25 cellular contexts compared by ENCODE assay signal in genomic region chr6:160253242-160253641, GRCh38. TPM values are rescaled to one million over a fixed set of nuclear protein-coding genes. Genes with fewer than 3 reads are reported as not detected.
A peak's percentile ranks its signal among the peaks of the same experiment; 100 is the strongest.
DNase-seq lines count a peak whose midpoint lies in the region; ATAC-seq and TF ChIP-seq lines count a peak whose summit lies in the region.
"Had no signal": no experiment of that assay in that cellular context is flagged by ENCODE, and none has a peak within 500 bp of the region (broad histone marks: within the 10 kb centered on the region; RNA-seq: fewer than 3 reads in every experiment).

No MANE protein-coding gene starts in this region.

- H3K79me2 ChIP-seq in hepatocyte: no peaks in the 10 kb centered on the region

- no peak overlapping the region for H2AFZ ChIP-seq in hepatocyte

- TF ChIP-seq CTCF in right lobe of liver (IDR thresholded peaks at IDR 0.05): no peak
- TF ChIP-seq CTCF in hepatocyte (IDR thresholded peaks at IDR 0.05; ENCODE audit: poor library complexity): no peak

- ATAC-seq in right lobe of liver (no peak), GM21390 (IDR thresholded peaks at IDR 0.05; ENCODE audit: unreplicated experiment) (no peak)
- ATAC-seq: Panc1 had no signal

- H3K4me1 ChIP-seq in right lobe of liver (peaks cover 0 to 15% (median 7%) of the 10 kb centered on the region in 4 donors), hepatocyte (ENCODE audit: insufficient read depth) (peaks cover 16% of the 10 kb centered on the region)
- H3K4me1 ChIP-seq: BE2C had no signal

- H3K9me3 ChIP-seq in right lobe of liver (no peaks in the 10 kb centered on the region), hepatocyte (ENCODE audit: low read depth) (no peaks in the 10 kb centered on the region)
- H3K9me3 ChIP-seq: BE2C, MG63, SK-N-SH had no signal

- peak; percentile 7 for DNase-seq in NCI-H748 (lab: John Stamatoyannopoulos, UW; ENCODE audit: unreplicated experiment)
- no peak for DNase-seq in NCI-H748 treated with DMSO at 0.1 percent for 48 hours (lab: John Stamatoyannopoulos, UW)
- DNase-seq in glomerular visceral epithelial cell (ENCODE audit: extremely low spot score): peak; percentile 25
- DNase-seq in right lobe of liver: no peak
- DNase-seq in SK-N-DZ (ENCODE audit: low spot score): no peak
- DNase-seq in hepatocyte (ENCODE audit: low spot score): no peak
- DNase-seq: ACHN, BE2C, DND-41, H7, KG1, MG63, NCI-H1417, NCI-H1694, NCI-H2029 treated with DMSO at 0.1 percent for 48 hours, NCI-H446 treated with DMSO at 0.1 percent for 48 hours, NCI-H526, SIG-M5, SK-N-SH, SW 1271 had no signal

- no peaks in the 10 kb centered on the region for H3K9me2 ChIP-seq in hepatocyte (replicated peaks; ENCODE audit: insufficient read depth)
- H3K9me2 ChIP-seq: SK-N-SH had no signal

- TF ChIP-seq POLR2A in right lobe of liver (IDR thresholded peaks at IDR 0.05): no peak

- no peaks in the 10 kb centered on the region for H3K36me3 ChIP-seq in right lobe of liver
- H3K36me3 ChIP-seq in hepatocyte (replicated peaks; ENCODE audit: insufficient read depth, low read depth): no peaks in the 10 kb centered on the region
- H3K36me3 ChIP-seq: BE2C, MG63 had no signal

- 9% methylated on average over 2 of the region's 3 CpGs for WGBS in right lobe of liver (ENCODE audit: insufficient coverage, low coverage, low lambda C conversion rate, missing lambda C conversion rate)
- 40% methylated on average over 3 of the region's 3 CpGs for WGBS in hepatocyte (ENCODE audit: low lambda C conversion rate, missing lambda C conversion rate)

- peak overlapping the region in 2 of 3 donors; percentile 70 to 89 for H3K27ac ChIP-seq in right lobe of liver
- H3K27ac ChIP-seq in hepatocyte: no peak overlapping the region
- H3K27ac ChIP-seq: 22Rv1 had no signal

- intact Hi-C loops in right lobe of liver (cut with DNase I): no loop called here

- no peak overlapping the region for H3K4me3 ChIP-seq in right lobe of liver
- no peak overlapping the region for H3K4me3 ChIP-seq in hepatocyte
- H3K4me3 ChIP-seq: MG63 had no signal

- no peak overlapping the region for H3K4me2 ChIP-seq in hepatocyte
- H3K4me2 ChIP-seq: SK-N-SH had no signal

- no peaks in the 10 kb centered on the region for H3K27me3 ChIP-seq in right lobe of liver
- H3K27me3 ChIP-seq in hepatocyte: no peaks in the 10 kb centered on the region
- H3K27me3 ChIP-seq: BE2C, MG63 had no signal

- no peaks in the 10 kb centered on the region for H4K20me1 ChIP-seq in hepatocyte (ENCODE audit: insufficient read depth, poor library complexity, severe bottlenecking)

RNA-seq across cellular contexts. Expression of gene SLC22A2, which starts 5.4 kb away (rescaled TPM):
- not detected for total RNA-seq in right lobe of liver
- polyA plus RNA-seq in SK-N-DZ (2014; cell fraction: cytosol; rRNA removed): not detected in 2 replicates
- not detected in 2 replicates for polyA plus RNA-seq in SK-N-DZ (2014; cell fraction: nucleus; rRNA removed)
- 0.43 and 1.2 TPM in 2 replicates for total RNA-seq in hepatocyte
- 0.57 and 1.5 TPM in 2 replicates for polyA plus RNA-seq in hepatocyte
- total RNA-seq: HT1080, OCI-LY7 had no signal
- polyA plus RNA-seq: SK-N-SH had no signal

Comparison
In these comparisons a context has a peak if more than half of its experiments do, and no peak if none do; other contexts are left out.
1. DNase-seq: peak in NCI-H748 (single experiment) and glomerular visceral epithelial cell (single experiment); none in NCI-H748 treated with DMSO at 0.1 percent for 48 hours (single experiment), right lobe of liver (0 of 3), SK-N-DZ (single experiment) and hepatocyte (single experiment).